In genomic region chr7:22589641-22590141, GRCh38 we compare ENCODE assay signal across 14 cellular contexts.
DNase-seq lines count a peak whose midpoint lies in the region; ATAC-seq and FAIRE-seq lines count a peak whose summit lies in the region.
"Had no signal": no experiment of that assay in that cellular context is flagged by ENCODE, and none has a peak within 500 bp of the region (broad histone marks: within the 10 kb centered on the region; RNA-seq: fewer than 3 reads in every experiment).

No MANE protein-coding gene starts in this region.

- FAIRE-seq in urothelium cell line (lab: Jason Lieb, UNC) = no peak
- FAIRE-seq: A549, GM19239 had no signal

- no peaks in the 10 kb centered on the region for H3K27me3 ChIP-seq in ACC112 (ENCODE audit: insufficient read depth, low read length)

- H3K27ac ChIP-seq in ACC112 (ENCODE audit: low read depth, low read length) = peak overlapping the region; percentile 86
- peak overlapping the region; percentile 22 for H3K27ac ChIP-seq in angular gyrus (ENCODE audit: low read depth, low read length)
- H3K27ac ChIP-seq: A549 had no signal

- peak overlapping the region; percentile 52 for H3K4me3 ChIP-seq in ACC112 (ENCODE audit: low read depth, low read length)
- H3K4me3 ChIP-seq: A549 had no signal

- no peak for ATAC-seq in stimulated activated naive CD8-positive, alpha-beta T cell treated with anti-CD3 and anti-CD28 coated beads, Interleukin-15, Interleukin-2, amounts not matched to agents 100 U/mL and 50 U/mL, for 24 hours
- ATAC-seq: A549 had no signal

- peaks cover 50% of the 10 kb centered on the region for H3K4me1 ChIP-seq in ACC112 (ENCODE audit: control insufficient read depth, insufficient read depth, low read length, unreplicated experiment)

- no peaks in the 10 kb centered on the region for H3K79me2 ChIP-seq in ACC112 (ENCODE audit: control insufficient read depth, insufficient read depth, low read length, unreplicated experiment)

- H2AFZ ChIP-seq in ACC112 (ENCODE audit: low read length, unreplicated experiment) = peak overlapping the region; percentile 28

- peak; percentile 69 for DNase-seq in glomerular visceral epithelial cell (ENCODE audit: extremely low spot score)
- DNase-seq in occipital lobe (lab: John Stamatoyannopoulos, UW) = peak; percentile 23
- DNase-seq in T1000 (lab: John Stamatoyannopoulos, UW) = no peak
- DNase-seq in AML-193 (lab: John Stamatoyannopoulos, UW) = no peak
- no peak for DNase-seq in urothelium cell line (ENCODE audit: low spot score)
- no peak for DNase-seq in stimulated activated naive CD8-positive, alpha-beta T cell treated with anti-CD3 and anti-CD28 coated beads, Interleukin-15, Interleukin-2, amounts not matched to agents 100 U/mL and 50 U/mL, for 24 hours
- DNase-seq: effector memory CD4-positive, alpha-beta T cell; NCI-H510A; stimulated activated CD4-positive, alpha-beta T cell treated with anti-CD3 and anti-CD28 coated beads, Interleukin-1b, Interleukin-23, amount 100 ng/mL, for 48 hours; trophoblast cell had no signal

- no peaks in the 10 kb centered on the region for H3K36me3 ChIP-seq in ACC112 (ENCODE audit: insufficient read depth, low read length)

Comparison
In these comparisons a context has a peak if more than half of its experiments do, and no peak if none do; other contexts are left out.
1. DNase-seq: peak in glomerular visceral epithelial cell (single experiment) and occipital lobe (single experiment); none in T1000 (single experiment), AML-193 (0 of 2), urothelium cell line (single experiment) and stimulated activated naive CD8-positive, alpha-beta T cell treated with anti-CD3 and anti-CD28 coated beads, Interleukin-15, Interleukin-2, amounts not matched to agents 100 U/mL and 50 U/mL, for 24 hours (single experiment).